Comparison of ENCODE assay signal across 21 cellular contexts in the genomic region with DNA sequence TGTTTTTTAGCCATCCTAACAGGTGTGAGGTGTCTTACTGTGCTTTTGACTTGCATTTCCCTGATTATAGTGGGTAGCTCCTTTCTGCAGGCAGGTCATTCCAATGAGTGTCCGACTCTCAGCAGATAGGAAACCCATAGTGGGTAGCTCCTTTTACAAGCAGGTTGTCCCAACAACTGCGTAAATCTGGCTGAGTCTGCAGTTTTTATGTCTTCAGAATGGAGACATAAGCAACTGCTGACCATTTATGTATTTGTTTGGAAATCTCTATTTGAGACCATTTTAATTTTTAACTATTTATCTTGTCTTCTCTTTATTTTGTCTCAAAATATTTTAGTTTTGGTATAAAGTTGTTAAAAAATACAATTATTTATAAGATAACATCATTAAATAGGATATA.
DNase-seq lines count a peak whose midpoint lies in the region; ATAC-seq, FAIRE-seq and TF ChIP-seq lines count a peak whose summit lies in the region.
"Had no signal": no experiment of that assay in that cellular context is flagged by ENCODE, and none has a peak within 500 bp of the region (broad histone marks: within the 10 kb centered on the region; RNA-seq: fewer than 3 reads in every experiment).

No MANE protein-coding gene starts in this region.

- intact Hi-C loops in HepG2 (cut with micrococcal nuclease; ENCODE audit: unreplicated experiment): no loop called here
- intact Hi-C loops in right lobe of liver (cut with DNase I): no loop called here
- intact Hi-C loops in CD8-positive, alpha-beta T cell (cut with DNase I, micrococcal nuclease): no loop called here

- H3K27me3 ChIP-seq in HepG2 (ENCODE audit: control insufficient read depth in 1 of 2, insufficient read depth in 2 of 2, low read length in 2 of 2) (no peaks in the 10 kb centered on the region), right lobe of liver (no peaks in the 10 kb centered on the region)
- H3K27me3 ChIP-seq in CD8-positive, alpha-beta T cell (ENCODE audit: insufficient read depth, low read length): no peaks in the 10 kb centered on the region
- H3K27me3 ChIP-seq: BE2C, BLaER1 had no signal

- H2AFZ ChIP-seq in HepG2 (ENCODE audit: low read length): no peak overlapping the region

- TF ChIP-seq CTCF in HepG2 (CRISPR knock-in tag; IDR thresholded peaks at IDR 0.05): no peak
- no peak for TF ChIP-seq CTCF in right lobe of liver (IDR thresholded peaks at IDR 0.05)
- no peak for TF ChIP-seq CTCF in CD8-positive, alpha-beta T cell (IDR thresholded peaks at IDR 0.05)

- H3K27ac ChIP-seq in HepG2 (ENCODE audit: extremely low read length, insufficient read depth, low read length) (no peak overlapping the region), right lobe of liver (no peak overlapping the region)
- H3K27ac ChIP-seq in CD8-positive, alpha-beta T cell (ENCODE audit: low read depth, low read length): no peak overlapping the region
- H3K27ac ChIP-seq: 22Rv1, BLaER1 had no signal

- no peak overlapping the region for H3K9ac ChIP-seq in HepG2 (ENCODE audit: insufficient read depth, low read depth, low read length)
- H3K9ac ChIP-seq: BLaER1 had no signal

- no peak for TF ChIP-seq RAD21 in HepG2 (CRISPR knock-in tag; IDR thresholded peaks at IDR 0.05)

- TF ChIP-seq POLR2A in HepG2 (IDR thresholded peaks at IDR 0.05; ENCODE audit: insufficient read depth in 1 of 2, low read depth in 2 of 2, low read length in 2 of 2) (no peak), right lobe of liver (IDR thresholded peaks at IDR 0.05) (no peak)

- in situ Hi-C loops in HepG2 (cut with HindIII; ENCODE audit: extremely low pct_ligation_motif_present, low pct_unique_long_range_greater_than_20kb): no loop called here

- WGBS in HepG2 (ENCODE audit: low lambda C conversion rate): 9% methylated on average over 2 of the region's 2 CpGs
- WGBS in right lobe of liver (ENCODE audit: insufficient coverage, low coverage, low lambda C conversion rate, missing lambda C conversion rate): 63% methylated on average over 2 of the region's 2 CpGs

- POLR2A ChIA-PET in HepG2 (lab: Yijun Ruan, JAX): no interaction called here
- POLR2A ChIA-PET in CD8-positive, alpha-beta T cell (lab: Charles Lee): no interaction called here

- no peak overlapping the region for H3K4me3 Mint-ChIP-seq in CD8-positive, alpha-beta T cell
- H3K4me3 Mint-ChIP-seq: CD14-positive monocyte; CD4-positive, alpha-beta memory T cell; CD4-positive, CD25-positive, alpha-beta regulatory T cell had no signal

- no peaks in the 10 kb centered on the region for H4K20me1 ChIP-seq in HepG2 (ENCODE audit: insufficient read depth, low read length)
- H4K20me1 ChIP-seq: BLaER1 had no signal

- H3K4me2 ChIP-seq in HepG2 (ENCODE audit: low read depth, low read length): no peak overlapping the region
- H3K4me2 ChIP-seq: BLaER1 had no signal

- no peak overlapping the region for H3K4me3 ChIP-seq in HepG2 (replicated peaks in 1 of 3; ENCODE audit: insufficient read depth in 1 of 3, low read depth in 2 of 3, low read length in 3 of 3)
- H3K4me3 ChIP-seq in right lobe of liver: no peak overlapping the region
- H3K4me3 ChIP-seq in CD8-positive, alpha-beta T cell (ENCODE audit: low read depth, low read length): no peak overlapping the region
- H3K4me3 ChIP-seq: BLaER1 had no signal

- no TSS peak for BruUV-seq in HepG2 (replicated peaks; lab: Mats Ljungman, UMichigan)

- no peaks in the 10 kb centered on the region for H3K4me1 ChIP-seq in HepG2 (ENCODE audit: insufficient read depth, low read length)
- no peaks in the 10 kb centered on the region for H3K4me1 ChIP-seq in right lobe of liver
- H3K4me1 ChIP-seq in CD8-positive, alpha-beta T cell (ENCODE audit: insufficient read depth, low read length): no peaks in the 10 kb centered on the region
- H3K4me1 ChIP-seq: Caco-2 had no signal

- H3K36me3 Mint-ChIP-seq in CD8-positive, alpha-beta T cell: no peaks in the 10 kb centered on the region
- H3K36me3 Mint-ChIP-seq: CD14-positive monocyte; CD4-positive, alpha-beta memory T cell; CD4-positive, CD25-positive, alpha-beta regulatory T cell had no signal

- H3K36me3 ChIP-seq in HepG2 (replicated peaks in 1 of 2; ENCODE audit: control insufficient read depth in 1 of 2, insufficient read depth in 2 of 2, low read length in 2 of 2) (no peaks in the 10 kb centered on the region), right lobe of liver (no peaks in the 10 kb centered on the region)
- no peaks in the 10 kb centered on the region for H3K36me3 ChIP-seq in CD8-positive, alpha-beta T cell (ENCODE audit: insufficient read depth, low read length)
- H3K36me3 ChIP-seq: BE2C, BLaER1 had no signal

- no peaks in the 10 kb centered on the region for H3K9me3 Mint-ChIP-seq in CD8-positive, alpha-beta T cell

- CTCF ChIA-PET in HepG2 (lab: Yijun Ruan, JAX; ENCODE audit: low intra/inter-chr PET ratio, low total read pairs): no interaction called here
- CTCF ChIA-PET in CD8-positive, alpha-beta T cell (lab: Charles Lee): no interaction called here

- DNase-seq in HepG2 (ENCODE audit: low spot score) (no peak), right lobe of liver (no peak)
- DNase-seq in CD8-positive, alpha-beta T cell: no peak
- DNase-seq: ACHN; BE2C; C1 segment of cervical spinal cord; Caco-2; Calu3; CD4-positive, alpha-beta memory T cell; CD4-positive, CD25-positive, alpha-beta regulatory T cell; DMS79 treated with DMSO at 0.1 percent for 48 hours; GF-D8 had no signal

- FAIRE-seq in HepG2 (lab: Jason Lieb, UNC) (no peak), colon (lab: Jason Lieb, UNC) (peak; percentile 10)
- FAIRE-seq: D721Med, G401.6, GM12891, GM19239 had no signal

- H3K79me2 ChIP-seq in HepG2 (ENCODE audit: insufficient read depth, low read length): no peaks in the 10 kb centered on the region

- H3K9me3 ChIP-seq in HepG2 (ENCODE audit: low read length) (no peaks in the 10 kb centered on the region), right lobe of liver (peaks cover 0 to 2% (median 0%) of the 10 kb centered on the region in 4 donors)
- H3K9me3 ChIP-seq in CD8-positive, alpha-beta T cell (ENCODE audit: low read length): no peaks in the 10 kb centered on the region
- H3K9me3 ChIP-seq: BE2C, BLaER1, Caco-2 had no signal

- no peaks in the 10 kb centered on the region for H3K27me3 Mint-ChIP-seq in CD8-positive, alpha-beta T cell (ENCODE audit: low read depth)
- H3K27me3 Mint-ChIP-seq: CD4-positive, CD25-positive, alpha-beta regulatory T cell had no signal

- H3K4me1 Mint-ChIP-seq in CD8-positive, alpha-beta T cell (ENCODE audit: low read depth): no peaks in the 10 kb centered on the region
- H3K4me1 Mint-ChIP-seq: CD14-positive monocyte; CD4-positive, alpha-beta memory T cell; CD4-positive, CD25-positive, alpha-beta regulatory T cell had no signal

- TF ChIP-seq EP300 in HepG2 (IDR thresholded peaks at IDR 0.05; ENCODE audit: low read depth in 2 of 2, low read length in 2 of 2): no peak
- no peak for TF ChIP-seq EP300 in HepG2 (CRISPR knock-in tag; IDR thresholded peaks at IDR 0.05; ENCODE audit: borderline replicate concordance)

- H3K27ac Mint-ChIP-seq in CD8-positive, alpha-beta T cell: no peak overlapping the region
- H3K27ac Mint-ChIP-seq: CD14-positive monocyte; CD4-positive, CD25-positive, alpha-beta regulatory T cell had no signal

- ATAC-seq in HepG2 (no peak), right lobe of liver (no peak), GM19351 (IDR thresholded peaks at IDR 0.05; ENCODE audit: unreplicated experiment) (no peak)
- ATAC-seq in CD8-positive, alpha-beta T cell: no peak

TF ChIP-seq in HepG2, 621 proteins besides CTCF, POLR2A, EP300 and RAD21:
- TF ChIP-seq MAFK (conservative IDR thresholded peaks at IDR 0.05 in 1 of 2, IDR thresholded peaks at IDR 0.05 in 1 of 2; ENCODE audit: low read length in 2 of 2) (peak; percentile 57 to 78), BRCA1 (CRISPR knock-in tag; IDR thresholded peaks at IDR 0.05) (no peak), MAFF (IDR thresholded peaks at IDR 0.05; ENCODE audit: low read depth, low read length) (peak; percentile 55; the same call in 1 of the 2 replicates)
